ENCODE assay signal across 1 cellular context in the genomic region with DNA sequence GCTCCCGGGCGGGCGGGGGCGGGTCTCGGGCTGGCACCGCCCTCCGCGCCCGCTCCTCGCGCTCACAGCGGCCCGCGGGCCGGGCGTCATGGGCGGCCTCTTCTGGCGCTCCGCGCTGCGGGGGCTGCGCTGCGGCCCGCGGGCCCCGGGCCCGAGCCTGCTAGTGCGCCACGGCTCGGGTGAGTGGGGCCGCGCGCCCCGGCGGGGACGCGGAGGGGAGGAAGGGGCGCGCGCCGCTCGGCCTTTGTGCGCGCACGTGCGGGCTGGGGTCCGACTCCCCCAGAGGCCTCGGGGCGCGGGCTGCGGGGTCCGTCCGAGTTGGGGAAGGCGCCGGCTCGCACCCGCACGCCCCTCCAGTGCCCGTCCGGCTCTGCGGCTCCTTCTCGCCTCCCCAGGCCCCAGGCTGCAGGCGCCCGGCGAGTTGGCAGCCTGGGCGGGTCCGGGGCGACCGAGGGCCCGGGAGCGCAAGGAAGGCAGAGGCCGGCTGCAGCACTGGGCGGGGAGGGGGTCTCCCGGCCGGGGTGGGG.
TF ChIP-seq lines count a peak whose summit lies in the region.

Gene NME4, plus strand, starts transcription at position 65 of the 527 bp plus-strand sequence. Its CDS starts 24 bp downstream, at position 89.

TF ChIP-seq in HEK293, 187 proteins besides CTCF, POLR2A, EP300 and RAD21 (continued from another document):
- TF ChIP-seq PRDM2 (tag by site-specific recombination; IDR thresholded peaks at IDR 0.05; ENCODE audit: borderline replicate concordance) (no peak), ZNF561 (tag by site-specific recombination; IDR thresholded peaks at IDR 0.05; ENCODE audit: borderline replicate concordance) (0 out of 2 replicates have a peak, but pooled peaks have one; percentile 14), ZSCAN30 (tag by site-specific recombination; IDR thresholded peaks at IDR 0.05) (peak; percentile 57; the same call in 1 of the 2 replicates), ZNF280C (tag by site-specific recombination; IDR thresholded peaks at IDR 0.05) (no peak), ZNF391 (tag by site-specific recombination; IDR thresholded peaks at IDR 0.05; ENCODE audit: borderline replicate concordance, low read depth) (no peak)
TF ChIP-seq in HEK293: peak in this region for 4.
